8 cellular contexts compared by ENCODE assay signal in genomic region chr17:42387221-42387657, GRCh38. TPM values are rescaled to one million over a fixed set of nuclear protein-coding genes. Genes with fewer than 3 reads are reported as not detected.
DNase-seq lines count a peak whose midpoint lies in the region; ATAC-seq and TF ChIP-seq lines count a peak whose summit lies in the region.

No MANE protein-coding gene starts in this region.

- H3K27ac ChIP-seq in A673 (ENCODE audit: low read depth, low read length, poor library complexity, severe bottlenecking) (peak overlapping the region; percentile 93), epithelial cell of prostate (peak overlapping the region; percentile 89)

- CTCF ChIA-PET in A673 (lab: Charles Lee), result no interaction called here

- H3K4me1 Mint-ChIP-seq in neural crest cell, result peaks cover 24% of the 10 kb centered on the region

- TF ChIP-seq CTCF in A673 (conservative IDR thresholded peaks at IDR 0.05; ENCODE audit: low read depth, low read length) (no peak), neural crest cell (conservative IDR thresholded peaks at IDR 0.05) (no peak)

- H3K4me1 ChIP-seq in A673 (ENCODE audit: insufficient read depth, low read length, poor library complexity, severe bottlenecking) (peaks cover 12% of the 10 kb centered on the region), HAP-1 (peaks cover 18% of the 10 kb centered on the region)

- in situ Hi-C loops in HAP-1 (cut with MboI; ENCODE audit: low sequenced_read_pairs), result no loop called here

- peaks cover 10% of the 10 kb centered on the region for H3K27me3 Mint-ChIP-seq in neural crest cell (ENCODE audit: low read depth)

- no peaks in the 10 kb centered on the region for H3K9me3 Mint-ChIP-seq in neural crest cell

- H3K4me3 ChIP-seq in A673 (ENCODE audit: low read depth, low read length, poor library complexity, severe bottlenecking), result peak overlapping the region; percentile 78
- H3K4me3 ChIP-seq in HAP-1, result peak overlapping the region; percentile 97

- H3K36me3 ChIP-seq in A673 (ENCODE audit: insufficient read depth, low read length, poor library complexity, severe bottlenecking) (no peaks in the 10 kb centered on the region), HAP-1 (replicated peaks) (no peaks in the 10 kb centered on the region)

- H3K9me3 ChIP-seq in A673 (ENCODE audit: low read depth, low read length, poor library complexity, severe bottlenecking), result no peaks in the 10 kb centered on the region
- no peaks in the 10 kb centered on the region for H3K9me3 ChIP-seq in HAP-1

- no peaks in the 10 kb centered on the region for H3K27me3 ChIP-seq in A673 (replicated peaks; ENCODE audit: insufficient read depth, low read depth, low read length, poor library complexity)
- no peaks in the 10 kb centered on the region for H3K27me3 ChIP-seq in HAP-1 (ENCODE audit: low read depth)

- BruUV-seq in A673 (replicated peaks; lab: Mats Ljungman, UMichigan), result no TSS peak

- intact Hi-C loops in A673 (cut with micrococcal nuclease; ENCODE audit: unreplicated experiment), result no loop called here

- ATAC-seq in HG03095 (IDR thresholded peaks at IDR 0.05; ENCODE audit: unreplicated experiment), result no peak

- H3K4me3 Mint-ChIP-seq in neural crest cell, result peak overlapping the region; percentile 99

- POLR2A ChIA-PET in A673 (lab: Charles Lee; ENCODE audit: low non-redundant PET), result no interaction called here

- H3K27ac Mint-ChIP-seq in neural crest cell (ENCODE audit: unreplicated experiment), result peak overlapping the region; percentile 27

- H3K36me3 Mint-ChIP-seq in neural crest cell (ENCODE audit: low read depth), result no peaks in the 10 kb centered on the region

- DNase-seq in A673 (ENCODE audit: low spot score), result peak; percentile 72
- DNase-seq in HAP-1 (ENCODE audit: low spot score in 2 of 2), result peak; percentile 71 to 86
- DNase-seq in SKM-1 (lab: John Stamatoyannopoulos, UW; ENCODE audit: unreplicated experiment), result peak; percentile 45
- DNase-seq in epithelial cell of prostate (ENCODE audit: low read depth, low spot score), result no peak
- DNase-seq in neural crest cell (ENCODE audit: low read depth, low spot score), result no peak
- no peak for DNase-seq in ureter (ENCODE audit: low spot score)
- no peak for DNase-seq in SHP77 (lab: John Stamatoyannopoulos, UW)

RNA-seq across cellular contexts. Expression of gene STAT3, which starts 1.0 kb away (rescaled TPM):
- total RNA-seq in A673 (2021), result 59.7 and 60.5 TPM in 2 replicates
- total RNA-seq in neural crest cell, result 38.0 and 40.9 TPM in 2 replicates
- 295 TPM for total RNA-seq in ureter

RNA-seq across cellular contexts. Expression of gene CAVIN1, which starts 35.8 kb away (rescaled TPM):
- 16.6 and 19.9 TPM in 2 replicates for total RNA-seq in A673 (2021)
- 0.09 and 0.14 TPM in 2 replicates for total RNA-seq in neural crest cell
- total RNA-seq in ureter, result 177 TPM

Comparison
In these comparisons a context has a peak if more than half of its experiments do, and no peak if none do; other contexts are left out.
1. DNase-seq: peak in A673 (single experiment), HAP-1 (2 of 2) and SKM-1 (single experiment); none in epithelial cell of prostate (single experiment), neural crest cell (single experiment), ureter (single experiment) and SHP77 (0 of 2).
2. RNA of gene CAVIN1, which starts 35.8 kb away (total RNA-seq): 177 TPM in ureter (single experiment) and 16.6 to 19.9 TPM in A673; 0.09 to 0.14 TPM in neural crest cell; every median in the first group is over 10 times any median in the second.